ENCODE assay signal across 27 cellular contexts in genomic region chr9:109033941-109034700, GRCh38. TPM values are rescaled to one million over a fixed set of nuclear protein-coding genes. Genes with fewer than 3 reads are reported as not detected.
DNase-seq lines count a peak whose midpoint lies in the region; ATAC-seq and TF ChIP-seq lines count a peak whose summit lies in the region.
"Had no signal": no experiment of that assay in that cellular context is flagged by ENCODE, and none has a peak within 500 bp of the region (broad histone marks: within the 10 kb centered on the region; RNA-seq: fewer than 3 reads in every experiment).

No MANE protein-coding gene starts in this region.

- no peak for TF ChIP-seq CTCF in HFFc6 (IDR thresholded peaks at IDR 0.05)
- TF ChIP-seq CTCF in thyroid gland (IDR thresholded peaks at IDR 0.05): no peak
- TF ChIP-seq CTCF in GM13977 (IDR thresholded peaks at IDR 0.05; ENCODE audit: extremely low read depth, insufficient read depth, missing control alignments): no peak
- TF ChIP-seq CTCF in GM10266 (IDR thresholded peaks at IDR 0.05; ENCODE audit: control insufficient read depth, insufficient read depth, low read depth, missing control alignments): no peak

- in situ Hi-C loops in GM13977 (cut with MboI; ENCODE audit: low pct_unique_long_range_greater_than_20kb, low sequenced_read_pairs, unreplicated experiment): no loop called here

- H3K4me1 ChIP-seq in thyroid gland: peaks cover 20 to 37% of the 10 kb centered on the region in 2 donors
- H3K4me1 ChIP-seq: colonic mucosa had no signal

- ATAC-seq in T-helper 17 cell (no peak), HG03565 (IDR thresholded peaks at IDR 0.05; ENCODE audit: unreplicated experiment) (no peak)
- ATAC-seq: activated CD8-positive, alpha-beta memory T cell treated with anti-CD3 and anti-CD28 coated beads, Interleukin-2, amount 10 ng/mL, durations not matched to agents 7 days and 5 days; activated T-cell treated with anti-CD3 and anti-CD28 coated beads, Interleukin-2, amount 50 U/mL, for 4 hours; left colon; pancreas; stimulated activated naive CD8-positive, alpha-beta T cell treated with anti-CD3 and anti-CD28 coated beads, Interleukin-15, amount 100 ng/mL, for 72 hours had no signal

- no peak for TF ChIP-seq POLR2A in thyroid gland (IDR thresholded peaks at IDR 0.05)

- H3K27me3 Mint-ChIP-seq in HFFc6 (ENCODE audit: insufficient read depth) (no peaks in the 10 kb centered on the region), T-helper 17 cell (no peaks in the 10 kb centered on the region)
- H3K27me3 Mint-ChIP-seq: activated CD8-positive, alpha-beta memory T cell treated with anti-CD3 and anti-CD28 coated beads, Interleukin-2, amount 10 ng/mL, durations not matched to agents 7 days and 5 days; stimulated activated naive CD8-positive, alpha-beta T cell treated with anti-CD3 and anti-CD28 coated beads, Interleukin-15, amount 100 ng/mL, for 72 hours had no signal

- H3K27ac Mint-ChIP-seq in HFFc6 (0 out of 2 replicates have a peak overlapping the region, but pooled peaks have one; percentile 5), T-helper 17 cell (peak overlapping the region; percentile 27)
- H3K27ac Mint-ChIP-seq: activated CD8-positive, alpha-beta memory T cell treated with anti-CD3 and anti-CD28 coated beads, Interleukin-2, amount 10 ng/mL, durations not matched to agents 7 days and 5 days; stimulated activated naive CD8-positive, alpha-beta T cell treated with anti-CD3 and anti-CD28 coated beads, Interleukin-15, amount 100 ng/mL, for 72 hours had no signal

- H3K9me3 ChIP-seq in T-helper 17 cell (ENCODE audit: control insufficient read depth, low read length, poor library complexity, severe bottlenecking): no peaks in the 10 kb centered on the region
- H3K9me3 ChIP-seq in thyroid gland: no peaks in the 10 kb centered on the region
- H3K9me3 ChIP-seq: colonic mucosa, pancreas, right atrium auricular region, spleen had no signal

- no peaks in the 10 kb centered on the region for H3K27me3 ChIP-seq in thyroid gland
- H3K27me3 ChIP-seq: colonic mucosa, pancreas, right atrium auricular region, spleen had no signal

- H3K4me1 Mint-ChIP-seq in HFFc6 (ENCODE audit: low read depth) (peaks cover 61% of the 10 kb centered on the region), T-helper 17 cell (peaks cover 5% of the 10 kb centered on the region)
- H3K4me1 Mint-ChIP-seq: activated CD8-positive, alpha-beta memory T cell treated with anti-CD3 and anti-CD28 coated beads, Interleukin-2, amount 10 ng/mL, durations not matched to agents 7 days and 5 days; stimulated activated naive CD8-positive, alpha-beta T cell treated with anti-CD3 and anti-CD28 coated beads, Interleukin-15, amount 100 ng/mL, for 72 hours had no signal

- intact Hi-C loops in thyroid gland (cut with DNase I): no loop called here

- DNase-seq in HFFc6: no peak
- DNase-seq in T-helper 17 cell: no peak
- DNase-seq in kidney glomerular epithelial cell (lab: John Stamatoyannopoulos, UW): peak; percentile 16
- DNase-seq in thyroid gland: peak in 1 of 2 donors; percentile 35
- DNase-seq in GM13977 (ENCODE audit: low spot score): no peak
- no peak for DNase-seq in GM10266 (ENCODE audit: extremely low spot score)
- DNase-seq: activated CD4-positive, alpha-beta T cell treated with anti-CD3 and anti-CD28 coated beads, Interleukin-2, amount 50 U/mL, for 1 hour; activated CD4-positive, CD25-positive, alpha-beta regulatory T cell; activated CD8-positive, alpha-beta memory T cell treated with anti-CD3 and anti-CD28 coated beads, Interleukin-2, amount 10 ng/mL, durations not matched to agents 7 days and 5 days; activated T-cell treated with anti-CD3 and anti-CD28 coated beads, Interleukin-2, amount 50 U/mL, for 4 hours; amygdala; colonic mucosa; COR-L47; DMS53; effector memory CD4-positive, alpha-beta T cell; hypothalamus; left colon; NCI-H2081 treated with DMSO at 0.1 percent for 48 hours; NCI-H226; pancreas; spleen; stimulated activated CD4-positive, alpha-beta T cell treated with anti-CD3 and anti-CD28 coated beads, Interleukin-2, amount 100 ng/mL, for 24 hours; stimulated activated naive CD8-positive, alpha-beta T cell treated with anti-CD3 and anti-CD28 coated beads, Interleukin-15, amount 100 ng/mL, for 72 hours had no signal

- peaks cover 18 to 20% of the 10 kb centered on the region in 2 donors for H3K36me3 ChIP-seq in thyroid gland
- H3K36me3 ChIP-seq: colonic mucosa had no signal

- H3K4me3 ChIP-seq in thyroid gland (replicated peaks in 1 of 3): no peak overlapping the region
- H3K4me3 ChIP-seq: colonic mucosa, pancreas, right atrium auricular region, spleen had no signal

- H3K36me3 Mint-ChIP-seq in HFFc6 (ENCODE audit: low read depth) (peaks cover 41% of the 10 kb centered on the region), T-helper 17 cell (ENCODE audit: low read depth) (peaks cover 3% of the 10 kb centered on the region)

- 70 to 84% methylated on average over 6 of the region's 6 CpGs for WGBS in thyroid gland, 2 donors

- no peaks in the 10 kb centered on the region for H3K9me3 Mint-ChIP-seq in HFFc6
- H3K9me3 Mint-ChIP-seq: activated T-cell treated with anti-CD3 and anti-CD28 coated beads, Interleukin-2, amount 50 U/mL, for 4 hours; stimulated activated naive CD8-positive, alpha-beta T cell treated with anti-CD3 and anti-CD28 coated beads, Interleukin-15, amount 100 ng/mL, for 72 hours had no signal

- H3K4me3 Mint-ChIP-seq in HFFc6: no peak overlapping the region
- H3K4me3 Mint-ChIP-seq in T-helper 17 cell: no peak overlapping the region
- H3K4me3 Mint-ChIP-seq: activated CD8-positive, alpha-beta memory T cell treated with anti-CD3 and anti-CD28 coated beads, Interleukin-2, amount 10 ng/mL, durations not matched to agents 7 days and 5 days; activated T-cell treated with anti-CD3 and anti-CD28 coated beads, Interleukin-2, amount 50 U/mL, for 4 hours; stimulated activated naive CD8-positive, alpha-beta T cell treated with anti-CD3 and anti-CD28 coated beads, Interleukin-15, amount 100 ng/mL, for 72 hours had no signal

- H3K27ac ChIP-seq in thyroid gland: peak overlapping the region; percentile 7 to 68 (median 15)
- H3K27ac ChIP-seq: C4-2B, colonic mucosa, epithelial cell of prostate, pancreas, right atrium auricular region, spleen had no signal

RNA-seq across cellular contexts. Expression of gene CTNNAL1, which starts 20.8 kb away (rescaled TPM):
- 100 to 1,000 TPM in 5 of 6 experiments, 10 to 100 TPM in 1; 95.3 to 112 (median 107) TPM for total RNA-seq in HFFc6 (2021; fragmentation: NEBNext Ultra II Directional; extraction: Animal tissue kit (Norgen Biotek cat#: 25700))
- total RNA-seq in T-helper 17 cell: 1 to 10 TPM; 3.1 to 9.6 TPM
- total RNA-seq in thyroid gland: 100 to 1,000 TPM; 106 to 231 (median 156) TPM

Comparison
In these comparisons a context has a peak if more than half of its experiments do, and no peak if none do; other contexts are left out.
1. RNA of gene CTNNAL1, which starts 20.8 kb away (total RNA-seq): 106 to 231 TPM in thyroid gland and 95.3 to 112 TPM in HFFc6; 3.1 to 9.6 TPM in T-helper 17 cell; every median in the first group is over 4 times any median in the second.